Comparison of ENCODE assay signal across 12 cellular contexts in the genomic region with DNA sequence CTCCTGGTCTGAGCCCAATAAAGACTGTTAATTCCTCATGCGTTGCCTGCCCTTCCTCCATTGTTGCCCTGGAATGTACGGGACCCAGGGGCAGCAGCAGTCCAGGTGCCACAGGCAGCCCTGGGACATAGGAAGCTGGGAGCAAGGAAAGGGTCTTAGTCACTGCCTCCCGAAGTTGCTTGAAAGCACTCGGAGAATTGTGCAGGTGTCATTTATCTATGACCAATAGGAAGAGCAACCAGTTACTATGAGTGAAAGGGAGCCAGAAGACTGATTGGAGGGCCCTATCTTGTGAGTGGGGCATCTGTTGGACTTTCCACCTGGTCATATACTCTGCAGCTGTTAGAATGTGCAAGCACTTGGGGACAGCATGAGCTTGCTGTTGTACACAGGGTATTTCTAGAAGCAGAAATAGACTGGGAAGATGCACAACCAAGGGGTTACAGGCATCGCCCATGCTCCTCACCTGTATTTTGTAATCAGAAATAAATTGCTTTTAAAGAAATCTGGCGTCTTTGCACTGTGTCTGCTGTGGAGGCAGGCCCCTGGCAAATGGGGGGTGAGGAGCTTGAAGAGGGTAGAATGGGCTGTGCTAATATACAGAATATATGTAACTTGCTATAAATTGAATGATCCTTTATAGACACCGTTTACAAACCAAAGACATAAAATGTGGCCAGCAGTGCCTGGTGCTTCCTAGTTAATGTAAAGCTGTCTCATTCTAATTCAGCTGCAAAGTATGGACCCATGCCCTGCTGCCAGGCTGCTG. TPM values are rescaled to one million over a fixed set of nuclear protein-coding genes. Genes with fewer than 3 reads are reported as not detected.
DNase-seq lines count a peak whose midpoint lies in the region; ATAC-seq and TF ChIP-seq lines count a peak whose summit lies in the region.
"Had no signal": no experiment of that assay in that cellular context is flagged by ENCODE, and none has a peak within 500 bp of the region (broad histone marks: within the 10 kb centered on the region; RNA-seq: fewer than 3 reads in every experiment).

No MANE protein-coding gene starts in this region.

- CTCF ChIA-PET in CD4-positive, alpha-beta memory T cell (lab: Charles Lee; ENCODE audit: partially characterized antibody): interaction anchor here (0.9 to 1.4 kb wide), 3 partner anchors 11 to 101 kb away, joined by 3 to 6 read pairs (median 3); no protein-coding TSS in a partner anchor
- CTCF ChIA-PET in activated CD8-positive, alpha-beta T cell treated with anti-CD3 and anti-CD28 coated beads, Interleukin-2, amount 10 ng/mL, durations not matched to agents 7 days and 5 days (lab: Charles Lee): interaction anchor here (1.2 kb wide), 1 partner anchor 16 kb away, joined by 10 read pairs; no protein-coding TSS in a partner anchor

- H3K36me3 ChIP-seq in CD4-positive, alpha-beta memory T cell (ENCODE audit: insufficient read depth, low read length): peaks cover 44% of the 10 kb centered on the region
- H3K36me3 ChIP-seq in GM23338 (ENCODE audit: insufficient read depth): peaks cover 40% of the 10 kb centered on the region

- no peak overlapping the region for H3K4me2 ChIP-seq in GM23338

- H3K27ac ChIP-seq in CD4-positive, alpha-beta memory T cell (ENCODE audit: low read depth, low read length): no peak overlapping the region
- peak overlapping the region; percentile 100 for H3K27ac ChIP-seq in GM23338 (ENCODE audit: low read depth)

- H3K4me3 Mint-ChIP-seq in CD4-positive, alpha-beta memory T cell: peak overlapping the region in 4 of 8 donors; percentile 1 to 90 (median 48)
- H3K4me3 Mint-ChIP-seq in GM23338 (0 out of 3 replicates have a peak overlapping the region, but pooled peaks have one; percentile 27), mesothelial cell of epicardium (no peak overlapping the region)
- H3K4me3 Mint-ChIP-seq in activated CD8-positive, alpha-beta T cell treated with anti-CD3 and anti-CD28 coated beads, Interleukin-2, amount 10 ng/mL, durations not matched to agents 7 days and 5 days: peak overlapping the region; percentile 18

- H3F3A ChIP-seq in GM23338 (replicated peaks; ENCODE audit: low read depth): peaks cover 76% of the 10 kb centered on the region

- POLR2A ChIA-PET in CD4-positive, alpha-beta memory T cell (lab: Charles Lee; ENCODE audit: partially characterized antibody): interaction anchor here (0.7 to 2.9 kb wide), 22 partner anchors 9 to 185 kb away, joined by 3 to 31 read pairs (median 5); a partner anchor contains a TSS
- POLR2A ChIA-PET in activated CD8-positive, alpha-beta T cell treated with anti-CD3 and anti-CD28 coated beads, Interleukin-2, amount 10 ng/mL, durations not matched to agents 7 days and 5 days (lab: Charles Lee): interaction anchor here (0.8 to 1.6 kb wide), 4 partner anchors 13 to 40 kb away, joined by 3 read pairs; no protein-coding TSS in a partner anchor

- no peaks in the 10 kb centered on the region for H3K27me3 Mint-ChIP-seq in CD4-positive, alpha-beta memory T cell
- H3K27me3 Mint-ChIP-seq in GM23338 (ENCODE audit: insufficient read depth, low read depth, poor library complexity): peaks cover 78% of the 10 kb centered on the region
- no peaks in the 10 kb centered on the region for H3K27me3 Mint-ChIP-seq in activated CD8-positive, alpha-beta T cell treated with anti-CD3 and anti-CD28 coated beads, Interleukin-2, amount 10 ng/mL, durations not matched to agents 7 days and 5 days (ENCODE audit: low read depth)
- H3K27me3 Mint-ChIP-seq in mesothelial cell of epicardium (ENCODE audit: low read depth): peaks cover 2% of the 10 kb centered on the region

- no peak for DNase-seq in CD4-positive, alpha-beta memory T cell
- DNase-seq in GM23338 (ENCODE audit: low spot score): no peak
- DNase-seq in activated CD8-positive, alpha-beta T cell treated with anti-CD3 and anti-CD28 coated beads, Interleukin-2, amount 10 ng/mL, durations not matched to agents 7 days and 5 days: no peak
- no peak for DNase-seq in mesothelial cell of epicardium (ENCODE audit: low spot score in 2 of 2, unreplicated experiment in 2 of 2)
- no peak for DNase-seq in left ventricle myocardium superior
- DNase-seq in NCI-H2029 treated with DMSO at 0.1 percent for 48 hours (lab: John Stamatoyannopoulos, UW): no peak
- DNase-seq in cerebellum (ENCODE audit: low spot score): no peak
- DNase-seq: activated gamma-delta T cell, mucosa of descending colon had no signal

- peaks cover 30 to 84% (median 51%) of the 10 kb centered on the region in 4 donors for H3K4me1 Mint-ChIP-seq in CD4-positive, alpha-beta memory T cell
- peaks cover 14% of the 10 kb centered on the region for H3K4me1 Mint-ChIP-seq in GM23338
- H3K4me1 Mint-ChIP-seq in activated CD8-positive, alpha-beta T cell treated with anti-CD3 and anti-CD28 coated beads, Interleukin-2, amount 10 ng/mL, durations not matched to agents 7 days and 5 days (ENCODE audit: low read depth): peaks cover 55% of the 10 kb centered on the region
- H3K4me1 Mint-ChIP-seq in mesothelial cell of epicardium: peaks cover 23% of the 10 kb centered on the region

- peaks cover 38% of the 10 kb centered on the region for H3K79me2 ChIP-seq in GM23338 (replicated peaks; ENCODE audit: insufficient read depth)

- peak overlapping the region; percentile 83 to 97 (median 93) for H3K27ac Mint-ChIP-seq in CD4-positive, alpha-beta memory T cell
- H3K27ac Mint-ChIP-seq in GM23338: peak overlapping the region; percentile 87
- peak overlapping the region; percentile 81 for H3K27ac Mint-ChIP-seq in activated CD8-positive, alpha-beta T cell treated with anti-CD3 and anti-CD28 coated beads, Interleukin-2, amount 10 ng/mL, durations not matched to agents 7 days and 5 days
- peak overlapping the region; percentile 21 for H3K27ac Mint-ChIP-seq in mesothelial cell of epicardium

- peaks cover 60% of the 10 kb centered on the region for H3K4me1 ChIP-seq in CD4-positive, alpha-beta memory T cell (ENCODE audit: insufficient read depth, low read length)
- peaks cover 17% of the 10 kb centered on the region for H3K4me1 ChIP-seq in GM23338 (ENCODE audit: insufficient read depth)

- no peak overlapping the region for H3K4me3 ChIP-seq in CD4-positive, alpha-beta memory T cell (ENCODE audit: low read length in 2 of 2)
- no peak overlapping the region for H3K4me3 ChIP-seq in GM23338
- H3K4me3 ChIP-seq: HAP-1, mucosa of descending colon had no signal

- intact Hi-C loops in CD4-positive, alpha-beta memory T cell (cut with micrococcal nuclease): no loop called here
- intact Hi-C loops in left ventricle myocardium superior (cut with micrococcal nuclease): no loop called here

- H3K9me2 ChIP-seq in GM23338 (ENCODE audit: insufficient read depth): no peaks in the 10 kb centered on the region

- H4K20me1 ChIP-seq in GM23338 (replicated peaks; ENCODE audit: insufficient read depth): peaks cover 23% of the 10 kb centered on the region

- peaks cover 50 to 72% of the 10 kb centered on the region in 2 donors for H3K36me3 Mint-ChIP-seq in CD4-positive, alpha-beta memory T cell
- H3K36me3 Mint-ChIP-seq in GM23338 (ENCODE audit: low read depth) (peaks cover 72% of the 10 kb centered on the region), mesothelial cell of epicardium (peaks cover 27% of the 10 kb centered on the region)
- peaks cover 73% of the 10 kb centered on the region for H3K36me3 Mint-ChIP-seq in activated CD8-positive, alpha-beta T cell treated with anti-CD3 and anti-CD28 coated beads, Interleukin-2, amount 10 ng/mL, durations not matched to agents 7 days and 5 days (ENCODE audit: low read depth)

- no peaks in the 10 kb centered on the region for H3K9me3 ChIP-seq in CD4-positive, alpha-beta memory T cell (ENCODE audit: control insufficient read depth in 1 of 2, low read length in 2 of 2)
- H3K9me3 ChIP-seq: HAP-1, mucosa of descending colon had no signal

- peaks cover 0 to 26% (median under 1%) of the 10 kb centered on the region in 8 donors for H3K9me3 Mint-ChIP-seq in CD4-positive, alpha-beta memory T cell
- H3K9me3 Mint-ChIP-seq in GM23338 (peaks cover 22% of the 10 kb centered on the region), mesothelial cell of epicardium (no peaks in the 10 kb centered on the region)
- H3K9me3 Mint-ChIP-seq in activated CD8-positive, alpha-beta T cell treated with anti-CD3 and anti-CD28 coated beads, Interleukin-2, amount 10 ng/mL, durations not matched to agents 7 days and 5 days (ENCODE audit: insufficient read depth): no peaks in the 10 kb centered on the region

- H3K27me3 ChIP-seq in CD4-positive, alpha-beta memory T cell (ENCODE audit: insufficient read depth, low read length): no peaks in the 10 kb centered on the region
- H3K27me3 ChIP-seq in GM23338 (ENCODE audit: insufficient read depth): no peaks in the 10 kb centered on the region

- TF ChIP-seq CTCF in GM23338 (conservative IDR thresholded peaks at IDR 0.05; ENCODE audit: low read depth in 2 of 2) (no peak), mesothelial cell of epicardium (IDR thresholded peaks at IDR 0.05; ENCODE audit: unreplicated experiment) (no peak)

- H2AFZ ChIP-seq in GM23338: no peak overlapping the region

- no peak for ATAC-seq in GM23338
- ATAC-seq in activated CD8-positive, alpha-beta T cell treated with anti-CD3 and anti-CD28 coated beads, Interleukin-2, amount 10 ng/mL, durations not matched to agents 7 days and 5 days: no peak
- no peak for ATAC-seq in GM21717 (IDR thresholded peaks at IDR 0.05; ENCODE audit: unreplicated experiment)
- ATAC-seq in left ventricle myocardium superior: no peak
- ATAC-seq: mucosa of descending colon had no signal

RNA-seq across cellular contexts. Expression of a gene that starts 4.2 kb away (rescaled TPM):
- 1,000 to 10,000 TPM; 3,135 to 3,272 TPM for total RNA-seq in CD4-positive, alpha-beta memory T cell
- polyA plus RNA-seq in CD4-positive, alpha-beta memory T cell: 1,000 to 10,000 TPM; 1,691 to 2,012 TPM
- total RNA-seq in GM23338 (2014; rRNA removed; shearing (Covaris generic)): 4,006 and 4,643 TPM in 2 replicates
- polyA plus RNA-seq in GM23338 (2016; fragmentation: Nextera tagmentation; extraction: Ambion mirVana): 2,646 and 2,793 TPM in 2 replicates
- total RNA-seq in activated CD8-positive, alpha-beta T cell treated with anti-CD3 and anti-CD28 coated beads, Interleukin-2, amount 10 ng/mL, durations not matched to agents 7 days and 5 days: 1,000 to 10,000 TPM; 2,117 to 2,361 TPM
- total RNA-seq in mesothelial cell of epicardium (2,052 to 2,151 TPM (median 2,132 TPM) in 3 replicates), left ventricle myocardium superior (1,034 TPM), cerebellum (1,480 TPM)

RNA-seq across cellular contexts. Expression of a gene that starts 4.6 kb away (rescaled TPM):
- total RNA-seq in CD4-positive, alpha-beta memory T cell: 1,000 to 10,000 TPM; 5,517 to 5,661 TPM
- polyA plus RNA-seq in CD4-positive, alpha-beta memory T cell: 1,000 to 10,000 TPM; 1,827 to 3,046 TPM
- total RNA-seq in GM23338 (2014; rRNA removed; shearing (Covaris generic)): 2,007 and 2,412 TPM in 2 replicates
- polyA plus RNA-seq in GM23338 (2016; fragmentation: Nextera tagmentation; extraction: Ambion mirVana): 2,105 and 2,261 TPM in 2 replicates
- total RNA-seq in activated CD8-positive, alpha-beta T cell treated with anti-CD3 and anti-CD28 coated beads, Interleukin-2, amount 10 ng/mL, durations not matched to agents 7 days and 5 days: 1,000 to 10,000 TPM; 1,992 to 2,019 TPM
- total RNA-seq in mesothelial cell of epicardium (2,869 to 2,959 TPM (median 2,954 TPM) in 3 replicates), left ventricle myocardium superior (1,289 TPM), cerebellum (1,311 TPM)

RNA-seq across cellular contexts. Expression of a gene that starts 18.0 kb away (rescaled TPM):
- total RNA-seq in CD4-positive, alpha-beta memory T cell: 100 to 1,000 TPM; 114 to 115 TPM
- polyA plus RNA-seq in CD4-positive, alpha-beta memory T cell: 100 to 1,000 TPM; 145 to 252 TPM
- total RNA-seq in GM23338 (2014; rRNA removed; shearing (Covaris generic)): 0.49 TPM in 1 of 2 replicates, not detected in the other
- 1.8 and 3.3 TPM in 2 replicates for polyA plus RNA-seq in GM23338 (2016; fragmentation: Nextera tagmentation; extraction: Ambion mirVana)
- total RNA-seq in activated CD8-positive, alpha-beta T cell treated with anti-CD3 and anti-CD28 coated beads, Interleukin-2, amount 10 ng/mL, durations not matched to agents 7 days and 5 days: 100 to 1,000 TPM; 280 to 297 TPM
- total RNA-seq in mesothelial cell of epicardium: 1.8 to 2.4 TPM (median 2.0 TPM) in 3 replicates
- total RNA-seq in left ventricle myocardium superior: 5.9 TPM
- 0.36 TPM for total RNA-seq in cerebellum
- total RNA-seq: G401 had no signal

RNA-seq across cellular contexts. Expression of a gene that starts 20.5 kb away (rescaled TPM):
- 10 to 100 TPM; 21.9 to 25.8 TPM for total RNA-seq in CD4-positive, alpha-beta memory T cell
- 10 to 100 TPM; 40.2 to 42.5 TPM for polyA plus RNA-seq in CD4-positive, alpha-beta memory T cell
- total RNA-seq in GM23338 (2014; rRNA removed; shearing (Covaris generic)): 23.5 and 41.7 TPM in 2 replicates
- polyA plus RNA-seq in GM23338 (2016; fragmentation: Nextera tagmentation; extraction: Ambion mirVana): 62.3 and 66.8 TPM in 2 replicates
- 1 to 10 TPM; 7.5 to 8.4 TPM for total RNA-seq in activated CD8-positive, alpha-beta T cell treated with anti-CD3 and anti-CD28 coated beads, Interleukin-2, amount 10 ng/mL, durations not matched to agents 7 days and 5 days
- total RNA-seq in mesothelial cell of epicardium (121 to 132 TPM (median 127 TPM) in 3 replicates), left ventricle myocardium superior (84.7 TPM), cerebellum (22.7 TPM)

RNA-seq across cellular contexts. Expression of a gene that starts 35.8 kb away (rescaled TPM):
- total RNA-seq in CD4-positive, alpha-beta memory T cell: 1 to 10 TPM; 2.4 to 2.5 TPM
- polyA plus RNA-seq in CD4-positive, alpha-beta memory T cell: 1 to 10 TPM; 1.2 to 1.5 TPM
- total RNA-seq in GM23338 (2014; rRNA removed; shearing (Covaris generic)): 44.0 and 54.8 TPM in 2 replicates
- polyA plus RNA-seq in GM23338 (2016; fragmentation: Nextera tagmentation; extraction: Ambion mirVana): 40.2 and 45.8 TPM in 2 replicates
- 1 to 10 TPM; 1.9 to 2.8 TPM for total RNA-seq in activated CD8-positive, alpha-beta T cell treated with anti-CD3 and anti-CD28 coated beads, Interleukin-2, amount 10 ng/mL, durations not matched to agents 7 days and 5 days
- total RNA-seq in mesothelial cell of epicardium: 30.3 to 35.1 TPM (median 31.1 TPM) in 3 replicates
- 8.5 TPM for total RNA-seq in left ventricle myocardium superior
- total RNA-seq in cerebellum: 3.3 TPM

Comparison
In these comparisons a context has a peak if more than half of its experiments do, and no peak if none do; other contexts are left out.
1. H3K27ac Mint-ChIP-seq: peak in every context shown above with its lines; median percentile 93 in CD4-positive, alpha-beta memory T cell; 87 in GM23338; 81 in activated CD8-positive, alpha-beta T cell treated with anti-CD3 and anti-CD28 coated beads, Interleukin-2, amount 10 ng/mL, durations not matched to agents 7 days and 5 days; 21 in mesothelial cell of epicardium.
2. RNA of a gene that starts 18.0 kb away (total RNA-seq): 280 to 297 TPM in activated CD8-positive, alpha-beta T cell treated with anti-CD3 and anti-CD28 coated beads, Interleukin-2, amount 10 ng/mL, durations not matched to agents 7 days and 5 days and 114 to 115 TPM in CD4-positive, alpha-beta memory T cell; 5.9 TPM in left ventricle myocardium superior (single experiment), 1.8 to 2.4 TPM in mesothelial cell of epicardium, 0.49 TPM in GM23338 and 0.36 TPM in cerebellum (single experiment); every median in the first group is over 10 times any median in the second.